27 cellular contexts compared by ENCODE assay signal in the genomic region with DNA sequence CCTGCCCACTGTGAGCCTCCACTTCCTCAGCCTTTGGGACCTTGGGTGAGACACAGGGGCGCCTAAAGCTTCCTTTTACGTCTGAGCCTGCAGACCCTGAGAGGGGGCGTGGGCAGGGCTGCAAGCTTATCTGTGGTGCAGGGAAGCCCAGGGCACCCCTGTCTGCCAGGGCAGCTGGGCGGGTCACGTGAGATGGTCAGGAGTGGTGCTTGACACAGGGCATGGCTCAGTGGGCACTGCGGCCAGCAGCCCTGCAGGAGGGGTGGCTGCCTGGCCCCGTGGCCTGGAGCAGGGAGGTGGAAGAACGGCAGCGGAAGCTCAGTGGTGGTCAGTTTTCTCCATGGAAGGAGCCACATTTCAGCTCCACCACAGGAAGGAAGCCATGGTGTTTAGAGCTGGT.
"Had no signal": no experiment of that assay in that cellular context is flagged by ENCODE, and none has a peak within 500 bp of the region (broad histone marks: within the 10 kb centered on the region; RNA-seq: fewer than 3 reads in every experiment).

No MANE protein-coding gene starts in this region.

- H3K36me3 ChIP-seq: adrenal gland, colonic mucosa, WERI-Rb-1 had no signal

- ATAC-seq: activated CD4-positive, CD25-positive, alpha-beta regulatory T cell treated with anti-CD3 and anti-CD28 coated beads, Interleukin-2, amount 50 U/mL, for 24 hours; activated CD8-positive, alpha-beta T cell treated with anti-CD3 and anti-CD28 coated beads for 36 hours; activated naive CD8-positive, alpha-beta T cell treated with anti-CD3 and anti-CD28 coated beads, Interleukin-2, amount 50 U/mL, for 24 hours; activated T-cell treated with anti-CD3 and anti-CD28 coated beads, Interleukin-2, amount 50 U/mL, for 4 hours; activated T-helper 17 cell treated with anti-CD3 and anti-CD28 coated beads, Interleukin-2, amount 50 U/mL, for 72 hours; body of pancreas; esophagus mucosa; T-helper 17 cell had no signal

- H3K27me3 ChIP-seq: adrenal gland, body of pancreas, colonic mucosa had no signal

- H3K4me3 ChIP-seq: adrenal gland, body of pancreas, colonic mucosa had no signal

- FAIRE-seq: frontal cortex had no signal

- H3K9me3 ChIP-seq: adrenal gland, body of pancreas, colonic mucosa had no signal

- H3K4me1 ChIP-seq: adrenal gland, colonic mucosa had no signal

- DNase-seq: activated B cell treated with CpG ODN at 0.5 μM for 24 hours; activated CD4-positive, alpha-beta T cell treated with anti-CD3 and anti-CD28 coated beads for 48 hours; activated CD4-positive, alpha-beta T cell treated with anti-CD3 and anti-CD28 coated beads, Interleukin-2, amount 50 U/mL, for 1 hour; activated CD4-positive, alpha-beta T cell treated with anti-CD3 and anti-CD28 coated beads, Interleukin-2, amount 50 U/mL, for 48 hours; activated CD8-positive, alpha-beta memory T cell treated with anti-CD3 and anti-CD28 coated beads for 24 hours; activated CD8-positive, alpha-beta T cell treated with anti-CD3 and anti-CD28 coated beads for 36 hours; activated effector memory CD4-positive, alpha-beta T cell treated with anti-CD3 and anti-CD28 coated beads, Interleukin-2, amount 50 U/mL, for 16 hours; activated naive CD4-positive, alpha-beta T cell treated with anti-CD3 and anti-CD28 coated beads for 36 hours; activated naive CD8-positive, alpha-beta T cell treated with anti-CD3 and anti-CD28 coated beads for 36 hours; activated naive CD8-positive, alpha-beta T cell treated with anti-CD3 and anti-CD28 coated beads, Interleukin-2, amount 50 U/mL, for 24 hours; activated T-cell treated with anti-CD3 and anti-CD28 coated beads, Interleukin-2, amount 50 U/mL, for 4 hours; adrenal gland; aorta; body of pancreas; caudate nucleus; cerebellar nuclear complex; colonic mucosa; effector CD8-positive, alpha-beta T cell; foreskin fibroblast; T-helper 1 cell; T-helper 17 cell; T1000; WERI-Rb-1 had no signal

- H3K27ac ChIP-seq: adrenal gland, body of pancreas, colonic mucosa, WERI-Rb-1 had no signal
